ENCODE assay signal across 26 cellular contexts in the genomic region with DNA sequence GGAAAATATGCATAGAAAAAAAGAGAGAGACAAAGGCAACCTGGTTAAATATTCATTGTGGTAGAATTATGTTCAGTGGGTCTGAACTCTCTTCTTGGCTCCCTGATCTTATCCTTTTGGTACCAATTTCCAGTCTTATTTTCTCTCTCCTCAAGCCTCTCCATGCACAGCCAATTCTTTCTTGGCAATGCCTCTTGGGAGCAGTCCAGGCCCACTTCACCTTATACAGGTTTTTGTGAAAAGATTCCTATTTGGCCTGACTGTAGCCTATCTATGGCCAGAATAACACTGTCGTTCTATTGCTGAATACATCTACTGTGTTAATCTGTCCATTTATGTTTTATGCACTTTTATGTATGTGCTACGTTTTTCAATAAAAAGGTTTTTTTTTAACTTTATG. TPM values are rescaled to one million over a fixed set of nuclear protein-coding genes. Genes with fewer than 3 reads are reported as not detected.
"Had no signal": no experiment of that assay in that cellular context is flagged by ENCODE, and none has a peak within 500 bp of the region (broad histone marks: within the 10 kb centered on the region; RNA-seq: fewer than 3 reads in every experiment).

No MANE protein-coding gene starts in this region.

- H3K36me3 Mint-ChIP-seq: mesothelial cell of epicardium; naive thymus-derived CD4-positive, alpha-beta T cell; stimulated activated effector memory CD8-positive, alpha-beta T cell treated with anti-CD3 and anti-CD28 coated beads, Interleukin-12 subunit alpha, Interleukin-12 subunit beta, amount 100 ng/mL, for 72 hours had no signal

- H3K36me3 ChIP-seq: esophagus squamous epithelium, heart right ventricle, pancreas, sigmoid colon, tibial nerve, WERI-Rb-1 had no signal

- H3K9me3 ChIP-seq: esophagus squamous epithelium, heart right ventricle, pancreas, psoas muscle, sigmoid colon, tibial nerve had no signal

- H3K4me3 ChIP-seq: heart right ventricle, pancreas, psoas muscle, sigmoid colon had no signal

- H3K27me3 ChIP-seq: pancreas had no signal

- H3K27ac ChIP-seq: esophagus squamous epithelium, heart right ventricle, pancreas, psoas muscle, sigmoid colon, WERI-Rb-1 had no signal

- H3K4me3 Mint-ChIP-seq: activated CD4-positive, alpha-beta memory T cell treated with anti-CD3 and anti-CD28 coated beads, Interleukin-2, amount 10 ng/mL, durations not matched to agents 7 days and 5 days; activated T-cell treated with anti-CD3 and anti-CD28 coated beads, Interleukin-2, amount 50 U/mL, for 24 hours; dendritic cell treated with granulocyte-macrophage colony-stimulating factor and Interleukin-4, amounts not matched to agents 40 ng/mL and 50 ng/mL, for 4 days; stimulated activated effector memory CD8-positive, alpha-beta T cell treated with anti-CD3 and anti-CD28 coated beads, Interleukin-12 subunit alpha, Interleukin-12 subunit beta, amount 100 ng/mL, for 72 hours; stimulated activated naive CD8-positive, alpha-beta T cell treated with anti-CD3 and anti-CD28 coated beads, Interleukin-15, Interleukin-2, amounts not matched to agents 100 ng/mL and 50 ng/mL, for 24 hours had no signal

- DNase-seq: activated CD4-positive, alpha-beta memory T cell treated with anti-CD3 and anti-CD28 coated beads, Interleukin-2, amount 10 ng/mL, durations not matched to agents 7 days and 5 days; activated CD4-positive, alpha-beta T cell treated with anti-CD3 and anti-CD28 coated beads for 48 hours; activated CD8-positive, alpha-beta memory T cell treated with anti-CD3 and anti-CD28 coated beads, Interleukin-2, amount 50 U/mL, for 48 hours; activated gamma-delta T cell; activated naive CD4-positive, alpha-beta T cell treated with anti-CD3 and anti-CD28 coated beads, Interleukin-2, amount 50 U/mL, for 16 hours; activated T-cell treated with anti-CD3 and anti-CD28 coated beads, Interleukin-2, amount 50 U/mL, for 24 hours; amniotic stem cell; effector CD4-positive, alpha-beta T cell; esophagus squamous epithelium; foreskin melanocyte; heart right ventricle; naive thymus-derived CD4-positive, alpha-beta T cell; pancreas; psoas muscle; sigmoid colon; small intestine; stimulated activated CD4-positive, alpha-beta T cell treated with anti-CD3 and anti-CD28 coated beads, Interleukin-4, amount 100 ng/mL, for 24 hours; T-helper 9 cell; WERI-Rb-1 had no signal

- H3K9me3 Mint-ChIP-seq: activated CD4-positive, alpha-beta memory T cell treated with anti-CD3 and anti-CD28 coated beads, Interleukin-2, amount 10 ng/mL, durations not matched to agents 7 days and 5 days; activated T-cell treated with anti-CD3 and anti-CD28 coated beads, Interleukin-2, amount 50 U/mL, for 24 hours; dendritic cell treated with granulocyte-macrophage colony-stimulating factor and Interleukin-4, amounts not matched to agents 40 ng/mL and 50 ng/mL, for 4 days; mesothelial cell of epicardium; stimulated activated effector memory CD8-positive, alpha-beta T cell treated with anti-CD3 and anti-CD28 coated beads, Interleukin-12 subunit alpha, Interleukin-12 subunit beta, amount 100 ng/mL, for 72 hours; stimulated activated naive CD8-positive, alpha-beta T cell treated with anti-CD3 and anti-CD28 coated beads, Interleukin-15, Interleukin-2, amounts not matched to agents 100 ng/mL and 50 ng/mL, for 24 hours had no signal

- ATAC-seq: activated CD4-positive, CD25-positive, alpha-beta regulatory T cell treated with anti-CD3 and anti-CD28 coated beads, Interleukin-2, amount 50 U/mL, for 24 hours; heart right ventricle; naive thymus-derived CD4-positive, alpha-beta T cell; pancreas; psoas muscle; stimulated activated effector memory CD8-positive, alpha-beta T cell treated with anti-CD3 and anti-CD28 coated beads, Interleukin-12 subunit alpha, Interleukin-12 subunit beta, amount 100 ng/mL, for 72 hours had no signal

- H3K27ac Mint-ChIP-seq: activated CD4-positive, alpha-beta memory T cell treated with anti-CD3 and anti-CD28 coated beads, Interleukin-2, amount 10 ng/mL, durations not matched to agents 7 days and 5 days; activated T-cell treated with anti-CD3 and anti-CD28 coated beads, Interleukin-2, amount 50 U/mL, for 24 hours; dendritic cell treated with granulocyte-macrophage colony-stimulating factor and Interleukin-4, amounts not matched to agents 40 ng/mL and 50 ng/mL, for 4 days; mesothelial cell of epicardium; naive thymus-derived CD4-positive, alpha-beta T cell; stimulated activated effector memory CD8-positive, alpha-beta T cell treated with anti-CD3 and anti-CD28 coated beads, Interleukin-12 subunit alpha, Interleukin-12 subunit beta, amount 100 ng/mL, for 72 hours; stimulated activated naive CD8-positive, alpha-beta T cell treated with anti-CD3 and anti-CD28 coated beads, Interleukin-15, Interleukin-2, amounts not matched to agents 100 ng/mL and 50 ng/mL, for 24 hours had no signal

RNA-seq across cellular contexts. Expression of a gene that starts 2.7 kb away (rescaled TPM):
- total RNA-seq: glomerular endothelial cell had no signal
